Comparison of ENCODE assay signal across 27 cellular contexts in genomic region chrX:31421441-31421840, GRCh38.
"Had no signal": no experiment of that assay in that cellular context is flagged by ENCODE, and none has a peak within 500 bp of the region (broad histone marks: within the 10 kb centered on the region; RNA-seq: fewer than 3 reads in every experiment).

No MANE protein-coding gene starts in this region.

- H3K27ac ChIP-seq: body of pancreas, esophagus muscularis mucosa, gastroesophageal sphincter had no signal

- H3K36me3 ChIP-seq: esophagus muscularis mucosa, gastroesophageal sphincter had no signal

- H3K4me3 ChIP-seq: body of pancreas, esophagus muscularis mucosa, gastroesophageal sphincter had no signal

- DNase-seq: activated CD4-positive, alpha-beta memory T cell treated with anti-CD3 and anti-CD28 coated beads for 36 hours; activated CD4-positive, alpha-beta T cell treated with anti-CD3 and anti-CD28 coated beads for 36 hours; activated CD4-positive, alpha-beta T cell treated with anti-CD3 and anti-CD28 coated beads, Interleukin-2, amount 10 ng/mL, durations not matched to agents 24 days and 14 days; activated CD4-positive, CD25-positive, alpha-beta regulatory T cell; activated CD4-positive, CD25-positive, alpha-beta regulatory T cell treated with anti-CD3 and anti-CD28 coated beads, Interleukin-2, amount 50 U/mL, for 72 hours; activated CD8-positive, alpha-beta memory T cell treated with anti-CD3 and anti-CD28 coated beads, Interleukin-2, amount 10 ng/mL, durations not matched to agents 7 days and 5 days; activated CD8-positive, alpha-beta memory T cell treated with anti-CD3 and anti-CD28 coated beads, Interleukin-2, amount 50 U/mL, for 4 hours; activated CD8-positive, alpha-beta T cell treated with anti-CD3 and anti-CD28 coated beads, Interleukin-2, amount 10 ng/mL, durations not matched to agents 7 days and 5 days; activated effector memory CD4-positive, alpha-beta T cell treated with anti-CD3 and anti-CD28 coated beads, Interleukin-2, amount 50 U/mL, for 16 hours; activated naive CD4-positive, alpha-beta T cell treated with anti-CD3 and anti-CD28 coated beads for 36 hours; activated naive CD8-positive, alpha-beta T cell treated with anti-CD3 and anti-CD28 coated beads for 36 hours; activated naive CD8-positive, alpha-beta T cell treated with anti-CD3 and anti-CD28 coated beads, Interleukin-2, amount 50 U/mL, for 24 hours; activated T-cell treated with anti-CD3 and anti-CD28 coated beads, Interleukin-2, amount 50 U/mL, for 1 hour; activated T-cell treated with anti-CD3 and anti-CD28 coated beads, Interleukin-2, amount 50 U/mL, for 48 hours; amniotic stem cell; anterior cingulate cortex; body of pancreas; caudate nucleus; cortex of kidney; dermis blood vessel endothelial cell; effector CD4-positive, alpha-beta T cell; effector memory CD8-positive, alpha-beta T cell; erythroblast; foreskin melanocyte; T-helper 2 cell had no signal

- H3K9me3 ChIP-seq: body of pancreas, esophagus muscularis mucosa, gastroesophageal sphincter had no signal

- H3K27me3 ChIP-seq: body of pancreas, esophagus muscularis mucosa, gastroesophageal sphincter had no signal

- H3K4me1 ChIP-seq: body of pancreas, esophagus muscularis mucosa, gastroesophageal sphincter had no signal
